Comparison of ENCODE assay signal across 8 cellular contexts in the genomic region with DNA sequence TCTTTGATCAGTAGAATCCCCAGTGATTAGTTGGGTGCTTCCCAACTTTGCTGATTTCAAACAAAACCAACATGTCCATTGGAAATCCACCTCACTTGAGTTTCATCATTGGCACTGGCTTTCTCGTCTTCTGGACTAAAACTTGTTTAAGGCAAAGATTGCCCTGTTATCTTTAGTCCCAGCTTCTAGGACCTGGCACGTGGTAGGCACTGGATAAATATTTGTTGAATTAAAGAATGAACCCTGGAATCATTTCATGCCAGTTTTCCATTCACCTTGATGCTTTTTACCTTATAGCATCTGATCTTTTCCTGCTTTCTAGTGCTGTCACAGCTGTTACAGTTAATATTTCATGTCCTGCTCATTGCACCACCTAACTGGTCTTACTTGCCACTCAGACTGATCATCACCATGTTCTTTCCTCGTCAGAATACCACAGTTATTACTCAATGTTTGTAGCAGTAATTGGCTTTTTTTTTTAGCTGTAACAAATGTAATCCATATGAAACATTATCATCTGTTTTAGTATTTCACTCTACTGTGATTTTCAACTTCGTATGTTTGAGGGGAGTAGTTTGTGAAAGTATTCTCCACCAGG. TPM values are rescaled to one million over a fixed set of nuclear protein-coding genes. Genes with fewer than 3 reads are reported as not detected.
A peak's percentile ranks its signal among the peaks of the same experiment; 100 is the strongest.
DNase-seq lines count a peak whose midpoint lies in the region; ATAC-seq, FAIRE-seq and TF ChIP-seq lines count a peak whose summit lies in the region.

No MANE protein-coding gene starts in this region.

- H3K27ac ChIP-seq in A673 (ENCODE audit: low read depth, low read length, poor library complexity, severe bottlenecking), result no peak overlapping the region
- H3K27ac ChIP-seq in smooth muscle cell (ENCODE audit: low read depth), result peak overlapping the region; percentile 13

- peaks cover 44% of the 10 kb centered on the region for H3K79me2 ChIP-seq in smooth muscle cell (ENCODE audit: low read depth)

- H3K4me1 Mint-ChIP-seq in T-helper 2 cell treated with Interferon-gamma antibody and Interleukin-4, amounts not matched to agents 5 μg/mL and 100 μg/mL, for 36 hours (ENCODE audit: low read depth), result peaks cover 51% of the 10 kb centered on the region

- H3K4me2 ChIP-seq in smooth muscle cell, result peak overlapping the region; percentile 95

- H3K4me3 ChIP-seq in A673 (ENCODE audit: low read depth, low read length, poor library complexity, severe bottlenecking) (peak overlapping the region; percentile 85), H7 (ENCODE audit: insufficient read depth, low read depth, low read length) (peak overlapping the region; percentile 86; the same call in 1 of the 2 replicates), foreskin fibroblast (ENCODE audit: low read depth in 1 of 2, low read length in 2 of 2) (peak overlapping the region; percentile 67 to 88), smooth muscle cell (peak overlapping the region; percentile 81)

- DNase-seq in A673 (ENCODE audit: low spot score) (no peak), H7 (no peak), foreskin fibroblast (peak; percentile 51 to 77), smooth muscle cell (lab: John Stamatoyannopoulos, UW; ENCODE audit: unreplicated experiment) (no peak), NCI-H526 (lab: John Stamatoyannopoulos, UW) (no peak), frontal cortex (ENCODE audit: low spot score in 2 of 2) (no peak)
- DNase-seq in T-helper 2 cell treated with Interferon-gamma antibody and Interleukin-4, amounts not matched to agents 5 μg/mL and 100 μg/mL, for 36 hours (ENCODE audit: low spot score), result no peak

- H3F3A ChIP-seq in smooth muscle cell (ENCODE audit: low read depth), result no peaks in the 10 kb centered on the region

- peaks cover 8% of the 10 kb centered on the region for H3K9me3 Mint-ChIP-seq in T-helper 2 cell treated with Interferon-gamma antibody and Interleukin-4, amounts not matched to agents 5 μg/mL and 100 μg/mL, for 36 hours

- H3K36me3 Mint-ChIP-seq in T-helper 2 cell treated with Interferon-gamma antibody and Interleukin-4, amounts not matched to agents 5 μg/mL and 100 μg/mL, for 36 hours (ENCODE audit: low read depth), result peaks cover 19% of the 10 kb centered on the region

- peak overlapping the region; percentile 88 for H2AFZ ChIP-seq in smooth muscle cell (ENCODE audit: low read depth)

- WGBS in smooth muscle cell (ENCODE audit: low lambda C conversion rate), result 41% methylated on average over 4 of the region's 4 CpGs

- peak overlapping the region; percentile 99 for H3K4me3 Mint-ChIP-seq in T-helper 2 cell treated with Interferon-gamma antibody and Interleukin-4, amounts not matched to agents 5 μg/mL and 100 μg/mL, for 36 hours

- H3K27me3 ChIP-seq in A673 (replicated peaks; ENCODE audit: insufficient read depth, low read depth, low read length, poor library complexity) (no peaks in the 10 kb centered on the region), H7 (ENCODE audit: control insufficient read depth, insufficient read depth, low read length) (no peaks in the 10 kb centered on the region), smooth muscle cell (ENCODE audit: low read depth) (no peaks in the 10 kb centered on the region)

- peaks cover 22% of the 10 kb centered on the region for H4K20me1 ChIP-seq in smooth muscle cell (ENCODE audit: low read depth)

- no peak for FAIRE-seq in frontal cortex (lab: Jason Lieb, UNC)

- POLR2A ChIA-PET in A673 (lab: Charles Lee; ENCODE audit: low non-redundant PET), result no interaction called here

- intact Hi-C loops in A673 (cut with micrococcal nuclease; ENCODE audit: unreplicated experiment), result no loop called here

- no peak for ATAC-seq in HG03565 (IDR thresholded peaks at IDR 0.05; ENCODE audit: unreplicated experiment)

- peak overlapping the region; percentile 96 for H3K27ac Mint-ChIP-seq in T-helper 2 cell treated with Interferon-gamma antibody and Interleukin-4, amounts not matched to agents 5 μg/mL and 100 μg/mL, for 36 hours

- H3K4me1 ChIP-seq in A673 (ENCODE audit: insufficient read depth, low read length, poor library complexity, severe bottlenecking) (peaks cover 14% of the 10 kb centered on the region), smooth muscle cell (ENCODE audit: low read depth) (peaks cover 7% of the 10 kb centered on the region)

- TF ChIP-seq CTCF in A673 (conservative IDR thresholded peaks at IDR 0.05; ENCODE audit: low read depth, low read length), result no peak
- no peak for TF ChIP-seq CTCF in foreskin fibroblast (IDR thresholded peaks at IDR 0.05; ENCODE audit: low read depth, low read length)
- no peak for TF ChIP-seq CTCF in smooth muscle cell (IDR thresholded peaks at IDR 0.05; ENCODE audit: borderline replicate concordance, insufficient read depth, poor library complexity, severe bottlenecking)

- BruUV-seq in A673 (replicated peaks; lab: Mats Ljungman, UMichigan), result no TSS peak

- H3K27me3 Mint-ChIP-seq in T-helper 2 cell treated with Interferon-gamma antibody and Interleukin-4, amounts not matched to agents 5 μg/mL and 100 μg/mL, for 36 hours (ENCODE audit: low read depth), result no peaks in the 10 kb centered on the region

- no peaks in the 10 kb centered on the region for H3K9me3 ChIP-seq in A673 (ENCODE audit: low read depth, low read length, poor library complexity, severe bottlenecking)
- H3K9me3 ChIP-seq in smooth muscle cell (replicated peaks; ENCODE audit: low read depth), result no peaks in the 10 kb centered on the region

- CTCF ChIA-PET in A673 (lab: Charles Lee), result interaction anchor here (0.6 kb wide), 1 partner anchor 959 kb away, joined by 4 read pairs; no protein-coding TSS in a partner anchor

- no peaks in the 10 kb centered on the region for H3K36me3 ChIP-seq in A673 (ENCODE audit: insufficient read depth, low read length, poor library complexity, severe bottlenecking)
- H3K36me3 ChIP-seq in H7 (replicated peaks; ENCODE audit: control insufficient read depth, insufficient read depth, low read length), result no peaks in the 10 kb centered on the region
- no peaks in the 10 kb centered on the region for H3K36me3 ChIP-seq in smooth muscle cell (ENCODE audit: low read depth)

- peak overlapping the region; percentile 45 for H3K9ac ChIP-seq in smooth muscle cell (ENCODE audit: low read depth)

RNA-seq across cellular contexts. Expression of gene C12orf50, which starts 7.3 kb away (rescaled TPM):
- total RNA-seq in A673 (2021), result 0.15 and 0.20 TPM in 2 replicates
- total RNA-seq in H7 (2014; rRNA removed; shearing (Covaris generic)), result not detected in 2 replicates
- 0.31 TPM in 1 of 2 replicates, not detected in the other for total RNA-seq in smooth muscle cell
- polyA plus RNA-seq in smooth muscle cell, result 0.05 TPM in 1 of 2 replicates, not detected in the other
- not detected for total RNA-seq in frontal cortex

Comparison
In these comparisons a context has a peak if more than half of its experiments do, and no peak if none do; other contexts are left out.
1. DNase-seq: peak in foreskin fibroblast (2 of 2); none in A673 (single experiment), H7 (single experiment), T-helper 2 cell treated with Interferon-gamma antibody and Interleukin-4, amounts not matched to agents 5 μg/mL and 100 μg/mL, for 36 hours (single experiment), smooth muscle cell (single experiment), NCI-H526 (0 of 2) and frontal cortex (0 of 2).
2. Peak in every context shown above with its lines, with median percentiles within 50 percentile points of each other: H3K4me3 ChIP-seq.